In genomic region chr10:50522908-50523307, GRCh38 we compare ENCODE assay signal across 19 cellular contexts.
DNase-seq lines count a peak whose midpoint lies in the region; ATAC-seq and TF ChIP-seq lines count a peak whose summit lies in the region.
"Had no signal": no experiment of that assay in that cellular context is flagged by ENCODE, and none has a peak within 500 bp of the region (broad histone marks: within the 10 kb centered on the region; RNA-seq: fewer than 3 reads in every experiment).

No MANE protein-coding gene starts in this region.

- no peak overlapping the region for H3K27ac Mint-ChIP-seq in activated T-cell treated with anti-CD3 and anti-CD28 coated beads, Interleukin-2, amount 50 U/mL, for 24 hours
- peak overlapping the region; percentile 81 for H3K27ac Mint-ChIP-seq in central memory CD8-positive, alpha-beta T cell (ENCODE audit: low read depth)
- H3K27ac Mint-ChIP-seq in progenitor cell of endocrine pancreas = peak overlapping the region; percentile 21
- H3K27ac Mint-ChIP-seq in CD4-positive, alpha-beta memory T cell = peak overlapping the region in 3 of 7 donors; percentile 5 to 83 (median 13)

- no peak for ATAC-seq in activated T-cell treated with anti-CD3 and anti-CD28 coated beads, Interleukin-2, amount 50 U/mL, for 4 hours
- no peak for ATAC-seq in central memory CD8-positive, alpha-beta T cell (replicated peaks; ENCODE audit: extremely low read depth, poor library complexity, severe bottlenecking)
- ATAC-seq in foreskin keratinocyte (no peak), GM18517 (IDR thresholded peaks at IDR 0.05; ENCODE audit: unreplicated experiment) (no peak)
- ATAC-seq: GM12878, HepG2 had no signal

- POLR2A ChIA-PET in CD4-positive, alpha-beta memory T cell (lab: Charles Lee; ENCODE audit: partially characterized antibody) = no interaction called here

- peaks cover 21% of the 10 kb centered on the region for H3K36me3 Mint-ChIP-seq in activated T-cell treated with anti-CD3 and anti-CD28 coated beads, Interleukin-2, amount 50 U/mL, for 4 hours (ENCODE audit: insufficient read depth)
- peaks cover 25% of the 10 kb centered on the region for H3K36me3 Mint-ChIP-seq in activated T-cell treated with anti-CD3 and anti-CD28 coated beads, Interleukin-2, amount 50 U/mL, for 24 hours (ENCODE audit: low read depth)
- peaks cover 6% of the 10 kb centered on the region for H3K36me3 Mint-ChIP-seq in central memory CD8-positive, alpha-beta T cell (ENCODE audit: insufficient read depth)
- peaks cover 4% of the 10 kb centered on the region for H3K36me3 Mint-ChIP-seq in progenitor cell of endocrine pancreas (ENCODE audit: insufficient read depth)
- H3K36me3 Mint-ChIP-seq in CD4-positive, alpha-beta memory T cell = peaks cover 18 to 27% of the 10 kb centered on the region in 2 donors

- peak overlapping the region; percentile 1 for H3K4me3 Mint-ChIP-seq in activated T-cell treated with anti-CD3 and anti-CD28 coated beads, Interleukin-2, amount 50 U/mL, for 4 hours
- H3K4me3 Mint-ChIP-seq in activated T-cell treated with anti-CD3 and anti-CD28 coated beads, Interleukin-2, amount 50 U/mL, for 24 hours = no peak overlapping the region
- no peak overlapping the region for H3K4me3 Mint-ChIP-seq in central memory CD8-positive, alpha-beta T cell
- no peak overlapping the region for H3K4me3 Mint-ChIP-seq in progenitor cell of endocrine pancreas (ENCODE audit: low read depth)
- H3K4me3 Mint-ChIP-seq in CD4-positive, alpha-beta memory T cell = peak overlapping the region in 3 of 8 donors; percentile 9 to 46 (median 40)

- H3K27ac ChIP-seq in KOPT-K1 (ENCODE audit: low read depth, low read length, poor library complexity, severe bottlenecking) (peak overlapping the region; percentile 19), foreskin keratinocyte (no peak overlapping the region)
- H3K27ac ChIP-seq in CD4-positive, alpha-beta memory T cell (ENCODE audit: low read depth, low read length) = no peak overlapping the region

- no peaks in the 10 kb centered on the region for H3K27me3 Mint-ChIP-seq in activated T-cell treated with anti-CD3 and anti-CD28 coated beads, Interleukin-2, amount 50 U/mL, for 4 hours (ENCODE audit: low read depth)
- H3K27me3 Mint-ChIP-seq in activated T-cell treated with anti-CD3 and anti-CD28 coated beads, Interleukin-2, amount 50 U/mL, for 24 hours = no peaks in the 10 kb centered on the region
- no peaks in the 10 kb centered on the region for H3K27me3 Mint-ChIP-seq in central memory CD8-positive, alpha-beta T cell
- H3K27me3 Mint-ChIP-seq in progenitor cell of endocrine pancreas = no peaks in the 10 kb centered on the region
- no peaks in the 10 kb centered on the region for H3K27me3 Mint-ChIP-seq in CD4-positive, alpha-beta memory T cell

- H3K4me1 Mint-ChIP-seq in activated T-cell treated with anti-CD3 and anti-CD28 coated beads, Interleukin-2, amount 50 U/mL, for 4 hours (ENCODE audit: low read depth) = peaks cover 38% of the 10 kb centered on the region
- H3K4me1 Mint-ChIP-seq in activated T-cell treated with anti-CD3 and anti-CD28 coated beads, Interleukin-2, amount 50 U/mL, for 24 hours (ENCODE audit: low read depth) = peaks cover 30% of the 10 kb centered on the region
- peaks cover 43% of the 10 kb centered on the region for H3K4me1 Mint-ChIP-seq in central memory CD8-positive, alpha-beta T cell
- peaks cover 4% of the 10 kb centered on the region for H3K4me1 Mint-ChIP-seq in progenitor cell of endocrine pancreas (ENCODE audit: low read depth)
- H3K4me1 Mint-ChIP-seq in CD4-positive, alpha-beta memory T cell = peaks cover 24 to 36% (median 29%) of the 10 kb centered on the region in 4 donors

- no peak for DNase-seq in activated T-cell treated with anti-CD3 and anti-CD28 coated beads, Interleukin-2, amount 50 U/mL, for 4 hours
- DNase-seq in activated T-cell treated with anti-CD3 and anti-CD28 coated beads, Interleukin-2, amount 50 U/mL, for 24 hours = no peak
- no peak for DNase-seq in central memory CD8-positive, alpha-beta T cell (ENCODE audit: low spot score in 2 of 2)
- DNase-seq in progenitor cell of endocrine pancreas (ENCODE audit: low spot score, unreplicated experiment) (no peak), foreskin keratinocyte (no peak)
- DNase-seq in CD4-positive, alpha-beta memory T cell = no peak
- DNase-seq: DMS 273 treated with DMSO at 0.1 percent for 48 hours, GDM1, H7, Karpas-422, MM.1S, NCI-H1092 treated with DMSO at 0.1 percent for 48 hours, NCI-H2081 treated with DMSO at 0.1 percent for 48 hours, NCI-H226, NCI-H524 treated with DMSO at 0.1 percent for 48 hours had no signal

- no peak for TF ChIP-seq CTCF in progenitor cell of endocrine pancreas (IDR thresholded peaks at IDR 0.05; ENCODE audit: unreplicated experiment)
- no peak for TF ChIP-seq CTCF in foreskin keratinocyte (conservative IDR thresholded peaks at IDR 0.05)

- no peaks in the 10 kb centered on the region for H3K27me3 ChIP-seq in foreskin keratinocyte
- H3K27me3 ChIP-seq in CD4-positive, alpha-beta memory T cell (ENCODE audit: insufficient read depth, low read length) = no peaks in the 10 kb centered on the region

- H3K36me3 ChIP-seq in KOPT-K1 (ENCODE audit: insufficient read depth, low read length) = no peaks in the 10 kb centered on the region
- no peaks in the 10 kb centered on the region for H3K36me3 ChIP-seq in CD4-positive, alpha-beta memory T cell (ENCODE audit: insufficient read depth, low read length)

- H3K9me3 Mint-ChIP-seq in activated T-cell treated with anti-CD3 and anti-CD28 coated beads, Interleukin-2, amount 50 U/mL, for 4 hours = no peaks in the 10 kb centered on the region
- peaks cover 2% of the 10 kb centered on the region for H3K9me3 Mint-ChIP-seq in activated T-cell treated with anti-CD3 and anti-CD28 coated beads, Interleukin-2, amount 50 U/mL, for 24 hours
- no peaks in the 10 kb centered on the region for H3K9me3 Mint-ChIP-seq in central memory CD8-positive, alpha-beta T cell
- H3K9me3 Mint-ChIP-seq in progenitor cell of endocrine pancreas (ENCODE audit: low read depth) = no peaks in the 10 kb centered on the region
- H3K9me3 Mint-ChIP-seq in CD4-positive, alpha-beta memory T cell = no peaks in the 10 kb centered on the region

- CTCF ChIA-PET in CD4-positive, alpha-beta memory T cell (lab: Charles Lee; ENCODE audit: partially characterized antibody) = interaction anchor here (1.3 kb wide), 1 partner anchor 21 kb away, joined by 3 read pairs; no protein-coding TSS in a partner anchor

- intact Hi-C loops in CD4-positive, alpha-beta memory T cell (cut with micrococcal nuclease) = no loop called here

- H3K4me3 ChIP-seq in CD4-positive, alpha-beta memory T cell (ENCODE audit: low read length in 2 of 2) = no peak overlapping the region
- H3K4me3 ChIP-seq: GM12878 had no signal

- H3K4me1 ChIP-seq in foreskin keratinocyte = no peaks in the 10 kb centered on the region
- H3K4me1 ChIP-seq in CD4-positive, alpha-beta memory T cell (ENCODE audit: insufficient read depth, low read length) = peaks cover 6% of the 10 kb centered on the region

- no peaks in the 10 kb centered on the region for H3K9me3 ChIP-seq in KOPT-K1 (ENCODE audit: insufficient read depth, low read length, poor library complexity, severe bottlenecking)
- no peaks in the 10 kb centered on the region for H3K9me3 ChIP-seq in CD4-positive, alpha-beta memory T cell (ENCODE audit: control insufficient read depth in 1 of 2, low read length in 2 of 2)
